9 cellular contexts compared by ENCODE assay signal in genomic region chr13:38417727-38418126, GRCh38.
DNase-seq lines count a peak whose midpoint lies in the region; ATAC-seq, FAIRE-seq and TF ChIP-seq lines count a peak whose summit lies in the region.
"Had no signal": no experiment of that assay in that cellular context is flagged by ENCODE, and none has a peak within 500 bp of the region (broad histone marks: within the 10 kb centered on the region; RNA-seq: fewer than 3 reads in every experiment).

No MANE protein-coding gene starts in this region.

- no peak overlapping the region for H2BK20ac ChIP-seq in IMR-90 (ENCODE audit: low read depth, low read length)

- no peaks in the 10 kb centered on the region for H3K36me3 Mint-ChIP-seq in type B pancreatic cell

- H4K20me1 ChIP-seq in IMR-90 (ENCODE audit: insufficient read depth, low read length) = no peaks in the 10 kb centered on the region
- H4K20me1 ChIP-seq in K562 (replicated peaks; ENCODE audit: control insufficient read depth, insufficient read depth, low read length) = no peaks in the 10 kb centered on the region

- H3K4me3 Mint-ChIP-seq in type B pancreatic cell = no peak overlapping the region

- peak; percentile 61 for FAIRE-seq in K562 (lab: Jason Lieb, UNC)
- FAIRE-seq: endothelial cell of umbilical vein had no signal

- no peak overlapping the region for H4K91ac ChIP-seq in IMR-90 (ENCODE audit: insufficient read depth, low read depth, low read length)

- H3K36me3 ChIP-seq in BJ (ENCODE audit: control insufficient read depth, insufficient read depth, low read length) (no peaks in the 10 kb centered on the region), IMR-90 (ENCODE audit: control insufficient read depth, insufficient read depth, low read length) (no peaks in the 10 kb centered on the region), K562 (ENCODE audit: control insufficient read depth, insufficient read depth, low read length) (no peaks in the 10 kb centered on the region), thyroid gland (no peaks in the 10 kb centered on the region)

- H2BK15ac ChIP-seq in IMR-90 (ENCODE audit: low read depth, low read length) = no peak overlapping the region

- H3K18ac ChIP-seq in IMR-90 (ENCODE audit: low read depth, low read length) = no peak overlapping the region

- H3K79me2 ChIP-seq in K562 (ENCODE audit: control insufficient read depth, insufficient read depth, low read length) = no peaks in the 10 kb centered on the region

- no peak for TF ChIP-seq EP300 in K562 (IDR thresholded peaks at IDR 0.05; ENCODE audit: low read length)

- intact Hi-C loops in IMR-90 (cut with micrococcal nuclease) = no loop called here
- intact Hi-C loops in K562 (cut with micrococcal nuclease) = no loop called here
- intact Hi-C loops in thyroid gland (cut with DNase I) = no loop called here

- TF ChIP-seq RAD21 in IMR-90 (IDR thresholded peaks at IDR 0.05; ENCODE audit: low read length) (no peak), K562 (CRISPR knock-in tag; conservative IDR thresholded peaks at IDR 0.05 in 1 of 2, IDR thresholded peaks at IDR 0.05 in 1 of 2) (peak; percentile 24 to 50; a peak in 2 of 4 replicates)

- TF ChIP-seq CTCF in BJ (IDR thresholded peaks at IDR 0.05; ENCODE audit: insufficient read depth, low read depth, low read length) = peak; percentile 48
- TF ChIP-seq CTCF in IMR-90 (conservative IDR thresholded peaks at IDR 0.05; ENCODE audit: low read depth, low read length) = no peak
- peak; percentile 40 to 50 (median 43); a peak in 3 of 6 replicates for TF ChIP-seq CTCF in K562 (IDR thresholded peaks at IDR 0.05 in 2 of 3, conservative IDR thresholded peaks at IDR 0.05 in 1 of 3; ENCODE audit: insufficient read depth in 2 of 3, low read depth in 1 of 3, low read length in 3 of 3)
- peak; percentile 56 for TF ChIP-seq CTCF in type B pancreatic cell (conservative IDR thresholded peaks at IDR 0.05)
- TF ChIP-seq CTCF in thyroid gland (IDR thresholded peaks at IDR 0.05) = no peak

- no peak overlapping the region for H3K27ac ChIP-seq in IMR-90 (ENCODE audit: insufficient read depth, low read length)
- no peak overlapping the region for H3K27ac ChIP-seq in K562 (ENCODE audit: extremely low read depth, low read depth, low read length)
- H3K27ac ChIP-seq in thyroid gland = no peak overlapping the region

- TF ChIP-seq POLR2A in IMR-90 (IDR thresholded peaks at IDR 0.05; ENCODE audit: low read depth, low read length) = no peak
- TF ChIP-seq POLR2A in K562 (conservative IDR thresholded peaks at IDR 0.05) = no peak
- TF ChIP-seq POLR2A in thyroid gland (IDR thresholded peaks at IDR 0.05) = no peak

- H3K4me1 ChIP-seq in IMR-90 (ENCODE audit: control insufficient read depth, insufficient read depth, low read length) (no peaks in the 10 kb centered on the region), K562 (replicated peaks in 1 of 2; ENCODE audit: control insufficient read depth in 2 of 2, insufficient read depth in 2 of 2, low read length in 2 of 2) (no peaks in the 10 kb centered on the region), thyroid gland (no peaks in the 10 kb centered on the region)

- H3K27me3 ChIP-seq in BJ (ENCODE audit: control insufficient read depth, insufficient read depth, low read length) (no peaks in the 10 kb centered on the region), IMR-90 (ENCODE audit: control insufficient read depth, insufficient read depth, low read length) (no peaks in the 10 kb centered on the region), K562 (ENCODE audit: control insufficient read depth in 2 of 2, insufficient read depth in 2 of 2, low read length in 2 of 2) (no peaks in the 10 kb centered on the region), thyroid gland (no peaks in the 10 kb centered on the region)

- H3K9me3 ChIP-seq in IMR-90 (ENCODE audit: control insufficient read depth, insufficient read depth, low read length) (no peaks in the 10 kb centered on the region), K562 (replicated peaks; ENCODE audit: control insufficient read depth, insufficient read depth, low read depth, low read length) (no peaks in the 10 kb centered on the region), thyroid gland (no peaks in the 10 kb centered on the region)

- H3K9me1 ChIP-seq in IMR-90 (ENCODE audit: insufficient read depth, low read length) = no peaks in the 10 kb centered on the region
- H3K9me1 ChIP-seq in K562 (ENCODE audit: control insufficient read depth, insufficient read depth, low read length) = no peaks in the 10 kb centered on the region

- in situ Hi-C loops in IMR-90 (cut with MboI; ENCODE audit: low sequenced_read_pairs) (no loop called here), K562 (cut with MboI) (no loop called here)

- no peak overlapping the region for H2AK9ac ChIP-seq in IMR-90 (replicated peaks; ENCODE audit: low read depth, low read length, poor library complexity)

- H3K9ac ChIP-seq in IMR-90 (ENCODE audit: low read depth, low read length) (no peak overlapping the region), K562 (ENCODE audit: insufficient read depth in 1 of 2, low read depth in 2 of 2, low read length in 2 of 2) (no peak overlapping the region)

- H2BK120ac ChIP-seq in IMR-90 (ENCODE audit: low read depth, low read length) = no peak overlapping the region

- no peak overlapping the region for H3K14ac ChIP-seq in IMR-90 (replicated peaks; ENCODE audit: low read depth, low read length)

- H2AK5ac ChIP-seq in IMR-90 (ENCODE audit: low read depth, low read length) = no peak overlapping the region

- no peak overlapping the region for H4K8ac ChIP-seq in IMR-90 (ENCODE audit: low read depth in 2 of 2, low read length in 2 of 2)

- no peaks in the 10 kb centered on the region for H3K79me1 ChIP-seq in IMR-90 (ENCODE audit: low read depth in 1 of 2, low read length in 2 of 2)

- H3K9me3 Mint-ChIP-seq in type B pancreatic cell = no peaks in the 10 kb centered on the region

- DNase-seq in BJ (ENCODE audit: low read depth) (no peak), IMR-90 (peak; percentile 1), K562 (ENCODE audit: extremely low read depth in 1 of 4, low spot score in 3 of 4) (peak; percentile 12 to 30 (median 20)), type B pancreatic cell (ENCODE audit: extremely low spot score, unreplicated experiment) (no peak), thyroid gland (no peak), NCI-H187 (lab: John Stamatoyannopoulos, UW) (no peak)
- no peak for DNase-seq in stimulated activated CD4-positive, alpha-beta T cell treated with anti-CD3 and anti-CD28 coated beads, Interleukin-1b, Interleukin-23, amount 100 ng/mL, for 48 hours

- BruUV-seq in IMR-90 (replicated peaks; lab: Mats Ljungman, UMichigan) (no TSS peak), K562 (replicated peaks; lab: Mats Ljungman, UMichigan) (no TSS peak)

- H3K27ac Mint-ChIP-seq in type B pancreatic cell = no peak overlapping the region

- WGBS in IMR-90 (ENCODE audit: extremely low coverage in 2 of 2, insufficient read length in 1 of 2), 2 experiments = no CpG with 5 or more reads among the region's 2 CpGs
- 0% methylated on average over 2 of the region's 2 CpGs for WGBS in K562 (ENCODE audit: insufficient coverage, low coverage, missing lambda C conversion rate)
- WGBS in thyroid gland, 2 donors = 87 to 89% methylated on average over 2 of the region's 2 CpGs

- H2AFZ ChIP-seq in IMR-90 (replicated peaks; ENCODE audit: low read length, poor library complexity) (no peak overlapping the region), K562 (ENCODE audit: low read depth, low read length) (no peak overlapping the region)

- H3K4me2 ChIP-seq in IMR-90 (ENCODE audit: low read depth, low read length) (no peak overlapping the region), K562 (ENCODE audit: insufficient read depth, low read length) (no peak overlapping the region)

- H4K5ac ChIP-seq in IMR-90 (ENCODE audit: low read depth, low read length) = no peak overlapping the region

- H3K56ac ChIP-seq in IMR-90 (ENCODE audit: extremely low read depth, insufficient read depth, low read length) = no peak overlapping the region

- ATAC-seq in GM19043 (IDR thresholded peaks at IDR 0.05; ENCODE audit: low read depth, unreplicated experiment) (peak; percentile 33), IMR-90 (ENCODE audit: low read depth) (no peak), K562 (peak; percentile 91)

- no peak overlapping the region for H3K23ac ChIP-seq in IMR-90 (ENCODE audit: low read depth, low read length)

- H3K4ac ChIP-seq in IMR-90 (ENCODE audit: low read depth, low read length) = no peak overlapping the region

- H2BK5ac ChIP-seq in IMR-90 (ENCODE audit: low read depth, low read length, poor library complexity, severe bottlenecking) = no peak overlapping the region

- dilution Hi-C loops in IMR-90 (cut with HindIII; ENCODE audit: low sequenced_read_pairs, unreplicated experiment) = no loop called here

- POLR2A ChIA-PET in BJ (lab: Charles Lee) = no interaction called here
- POLR2A ChIA-PET in IMR-90 (lab: Charles Lee; ENCODE audit: unreplicated experiment) = no interaction called here
- POLR2A ChIA-PET in K562 (lab: Yijun Ruan, JAX) = no interaction called here

- CTCF ChIA-PET in BJ (lab: Yijun Ruan, JAX) = no interaction called here
- CTCF ChIA-PET in IMR-90 (lab: Yijun Ruan, JAX) = no interaction called here
- CTCF ChIA-PET in K562 (lab: Yijun Ruan, JAX; ENCODE audit: low intra/inter-chr PET ratio) = no interaction called here

- H3K4me3 ChIP-seq in BJ (ENCODE audit: low read depth, low read length) (no peak overlapping the region), IMR-90 (ENCODE audit: insufficient read depth, low read depth, low read length) (no peak overlapping the region), K562 (no peak overlapping the region), thyroid gland (replicated peaks in 1 of 3) (no peak overlapping the region)

- no peaks in the 10 kb centered on the region for H3K27me3 Mint-ChIP-seq in type B pancreatic cell

- H3K4me1 Mint-ChIP-seq in type B pancreatic cell (ENCODE audit: unreplicated experiment) = peaks cover 4% of the 10 kb centered on the region

TF ChIP-seq in IMR-90, 13 proteins besides CTCF, POLR2A, EP300 and RAD21:
- no peak for TF ChIP-seq NFE2L2 (IDR thresholded peaks at IDR 0.05; ENCODE audit: low read depth, low read length)

TF ChIP-seq in K562, 482 proteins besides CTCF, POLR2A, EP300 and RAD21:
- TF ChIP-seq POLR3A (IDR thresholded peaks at IDR 0.05; ENCODE audit: borderline replicate concordance, extremely low read depth, insufficient read depth, insufficient read length) (no peak), NFE2 (IDR thresholded peaks at IDR 0.05; ENCODE audit: low read depth) (peak; percentile 68), KLF6 (CRISPR knock-in tag; IDR thresholded peaks at IDR 0.05; ENCODE audit: borderline replicate concordance) (no peak)

Comparison
In these comparisons a context has a peak if more than half of its experiments do, and no peak if none do; other contexts are left out.
1. DNase-seq: peak in IMR-90 (single experiment) and K562 (4 of 4); none in BJ (single experiment), type B pancreatic cell (single experiment), stimulated activated CD4-positive, alpha-beta T cell treated with anti-CD3 and anti-CD28 coated beads, Interleukin-1b, Interleukin-23, amount 100 ng/mL, for 48 hours (single experiment), thyroid gland (0 of 2) and NCI-H187 (0 of 2).
2. CTCF ChIP-seq: peak in BJ (single experiment), K562 (3 of 3) and type B pancreatic cell (single experiment); none in IMR-90 (single experiment) and thyroid gland (0 of 6).